In genomic region chr20:31602779-31603441, GRCh38 we compare ENCODE assay signal across 8 cellular contexts. TPM values are rescaled to one million over a fixed set of nuclear protein-coding genes. Genes with fewer than 3 reads are reported as not detected.
DNase-seq lines count a peak whose midpoint lies in the region; ATAC-seq and TF ChIP-seq lines count a peak whose summit lies in the region.

No MANE protein-coding gene starts in this region.

- no peaks in the 10 kb centered on the region for H3K27me3 ChIP-seq in duodenal mucosa (ENCODE audit: control insufficient read depth in 1 of 2, insufficient read depth in 2 of 2, low read length in 2 of 2)

- peak; percentile 80 for ATAC-seq in GM18858 (IDR thresholded peaks at IDR 0.05; ENCODE audit: unreplicated experiment)
- peak; percentile 61 for ATAC-seq in HG03439 (IDR thresholded peaks at IDR 0.05; ENCODE audit: unreplicated experiment)
- peak; percentile 39 for ATAC-seq in T-helper 17 cell

- no peaks in the 10 kb centered on the region for H3K36me3 ChIP-seq in duodenal mucosa (ENCODE audit: control insufficient read depth in 1 of 2, insufficient read depth in 2 of 2, low read length in 2 of 2)

- H3K9me3 ChIP-seq in T-helper 17 cell (ENCODE audit: control insufficient read depth, low read length, poor library complexity, severe bottlenecking) (no peaks in the 10 kb centered on the region), duodenal mucosa (ENCODE audit: control insufficient read depth in 1 of 2, low read length in 2 of 2) (no peaks in the 10 kb centered on the region)

- H3K4me3 ChIP-seq in AG04449 (ENCODE audit: low read depth, low read length), result peak overlapping the region; percentile 25
- H3K4me3 ChIP-seq in duodenal mucosa (ENCODE audit: low read depth in 1 of 2, low read length in 2 of 2), result no peak overlapping the region
- H3K4me3 ChIP-seq in skeletal muscle cell (ENCODE audit: low read depth, low read length), result no peak overlapping the region

- H3K27ac ChIP-seq in duodenal mucosa (ENCODE audit: low read depth, low read length), result peak overlapping the region; percentile 34

- H3K27me3 Mint-ChIP-seq in T-helper 17 cell, result peaks cover 33% of the 10 kb centered on the region

- DNase-seq in AG04449 (ENCODE audit: low read depth, low spot score) (no peak), T-helper 17 cell (no peak), skeletal muscle cell (ENCODE audit: low read depth) (peak; percentile 69), GM19238 (ENCODE audit: insufficient read length, low spot score) (no peak), NCI-H345 (lab: John Stamatoyannopoulos, UW) (no peak)

- POLR2A ChIA-PET in AG04449 (lab: Yijun Ruan, JAX), result interaction anchor here (0.5 to 0.9 kb wide), 4 partner anchors 10 to 81 kb away, joined by 3 to 4 read pairs (median 3); no protein-coding TSS in a partner anchor

- H3K4me1 Mint-ChIP-seq in T-helper 17 cell, result peaks cover 26% of the 10 kb centered on the region

- H3K4me1 ChIP-seq in duodenal mucosa (ENCODE audit: control insufficient read depth in 1 of 2, insufficient read depth in 2 of 2, low read length in 2 of 2), result peaks cover 27 to 37% of the 10 kb centered on the region in 2 donors

- CTCF ChIA-PET in AG04449 (lab: Yijun Ruan, JAX), result interaction anchor here (0.9 to 30.0 kb wide), 5 partner anchors 9 to 121 kb away, joined by 3 to 1856 read pairs (median 5); no protein-coding TSS in a partner anchor

- TF ChIP-seq CTCF in AG04449 (IDR thresholded peaks at IDR 0.05; ENCODE audit: insufficient read depth, low read length, missing control alignments), result no peak

- peaks cover 2% of the 10 kb centered on the region for H3K36me3 Mint-ChIP-seq in T-helper 17 cell (ENCODE audit: low read depth)

- no peak overlapping the region for H3K9ac ChIP-seq in duodenal mucosa (ENCODE audit: low read depth in 1 of 2, low read length in 2 of 2)

- H3K27ac Mint-ChIP-seq in T-helper 17 cell, result no peak overlapping the region

- peak overlapping the region; percentile 76 for H3K4me3 Mint-ChIP-seq in T-helper 17 cell

RNA-seq across cellular contexts. Expression of gene ID1, which starts 2.2 kb away (rescaled TPM):
- total RNA-seq in T-helper 17 cell, result 1 to 10 TPM; 3.5 to 6.8 TPM

RNA-seq across cellular contexts. Expression of gene COX4I2, which starts 34.8 kb away (rescaled TPM):
- total RNA-seq in T-helper 17 cell, result not detected
